Comparison of ENCODE assay signal across 8 cellular contexts in the genomic region with DNA sequence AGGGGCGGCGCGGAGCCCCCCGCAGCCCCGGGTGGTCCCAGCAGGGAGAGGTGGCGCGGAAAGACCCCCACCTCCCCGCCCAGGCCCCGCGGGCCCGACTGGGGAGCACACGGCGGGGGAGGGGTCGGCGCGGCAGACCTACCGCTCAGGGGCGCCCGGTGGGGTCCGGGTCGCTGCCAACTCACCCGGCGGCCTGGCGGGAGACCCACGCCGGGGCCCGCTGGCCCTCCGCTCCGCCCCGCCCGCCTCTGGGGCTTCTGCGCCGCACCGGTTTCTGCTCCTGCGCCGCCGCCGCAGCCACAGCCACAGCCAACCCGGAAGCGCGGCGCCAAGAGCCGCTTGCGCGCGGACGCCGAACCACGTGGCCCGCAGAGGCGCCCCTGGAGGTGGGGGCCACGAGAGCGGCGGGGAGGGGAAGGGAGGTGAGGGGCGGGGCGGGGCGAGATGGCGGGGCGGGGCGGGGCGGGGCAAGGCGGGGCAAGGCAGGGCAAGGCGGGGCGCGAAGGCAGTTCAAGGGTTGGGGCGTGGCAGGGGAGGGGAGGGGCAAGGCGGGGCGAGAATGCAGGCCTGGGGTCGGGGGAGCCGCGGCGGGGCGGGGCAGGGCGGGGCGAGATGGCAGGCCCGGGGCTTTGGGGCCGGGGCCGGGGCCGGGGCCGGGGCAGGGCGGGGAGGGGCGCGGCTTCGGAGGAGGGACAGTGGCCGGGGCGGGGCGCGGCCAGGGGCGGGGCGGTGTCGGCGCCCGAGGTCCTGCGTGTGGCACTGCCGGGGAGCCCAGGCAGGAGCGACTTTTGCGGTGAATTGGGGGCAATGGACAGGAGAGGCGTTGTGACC. TPM values are rescaled to one million over a fixed set of nuclear protein-coding genes. Genes with fewer than 3 reads are reported as not detected.
A peak's percentile ranks its signal among the peaks of the same experiment; 100 is the strongest.
DNase-seq lines count a peak whose midpoint lies in the region; ATAC-seq lines count a peak whose summit lies in the region.

A gene (minus strand): TSS at position 307 of the 831 bp plus-strand sequence. CDS start 1,193 bp downstream, outside the sequence.

- H3K27me3 Mint-ChIP-seq in activated T-helper 1 cell treated with anti-CD3 and anti-CD28 coated beads, Interleukin-12 subunit alpha, Interleukin-12 subunit beta, Interleukin-2, Interleukin-4 antibody, amounts not matched to agents 30 ng/mL and 10 ng/mL and 1 ng/mL, durations not matched to agents 14 hours and 24 hours and 36 hours (ENCODE audit: insufficient read depth) = peaks cover 1% of the 10 kb centered on the region
- no peaks in the 10 kb centered on the region for H3K27me3 Mint-ChIP-seq in naive thymus-derived CD8-positive, alpha-beta T cell
- H3K27me3 Mint-ChIP-seq in stimulated activated memory B cell treated with anti-CD40 and anti-IgM and Interleukin-4, amounts not matched to agents 10 μg/mL and 1 μg/mL and 100 μg/mL, for 72 hours = no peaks in the 10 kb centered on the region

- peak within 1 kb of the TSS; percentile 92 for H3K27ac Mint-ChIP-seq in activated T-helper 1 cell treated with anti-CD3 and anti-CD28 coated beads, Interleukin-12 subunit alpha, Interleukin-12 subunit beta, Interleukin-2, Interleukin-4 antibody, amounts not matched to agents 30 ng/mL and 10 ng/mL and 1 ng/mL, durations not matched to agents 14 hours and 24 hours and 36 hours
- H3K27ac Mint-ChIP-seq in naive thymus-derived CD8-positive, alpha-beta T cell = peak within 1 kb of the TSS; percentile 88 to 95 (median 93)
- peak within 1 kb of the TSS; percentile 90 for H3K27ac Mint-ChIP-seq in stimulated activated memory B cell treated with anti-CD40 and anti-IgM and Interleukin-4, amounts not matched to agents 10 μg/mL and 1 μg/mL and 100 μg/mL, for 72 hours

- peak within 1 kb of the TSS; percentile 90 for H3K9ac ChIP-seq in GM23248
- H3K9ac ChIP-seq in Karpas-422 (ENCODE audit: low read length) = peak within 1 kb of the TSS; percentile 94

- H3F3A ChIP-seq in GM23248 (ENCODE audit: insufficient read depth) = peaks cover 8% of the 10 kb centered on the region

- H3K27ac ChIP-seq in GM23248 (peak within 1 kb of the TSS; percentile 43), Karpas-422 (ENCODE audit: low read length) (peak within 1 kb of the TSS; percentile 49)

- peaks cover 47% of the 10 kb centered on the region for H3K4me1 Mint-ChIP-seq in activated T-helper 1 cell treated with anti-CD3 and anti-CD28 coated beads, Interleukin-12 subunit alpha, Interleukin-12 subunit beta, Interleukin-2, Interleukin-4 antibody, amounts not matched to agents 30 ng/mL and 10 ng/mL and 1 ng/mL, durations not matched to agents 14 hours and 24 hours and 36 hours (ENCODE audit: low read depth)
- H3K4me1 Mint-ChIP-seq in naive thymus-derived CD8-positive, alpha-beta T cell = peaks cover 34 to 56% (median 51%) of the 10 kb centered on the region in 4 donors
- peaks cover 62% of the 10 kb centered on the region for H3K4me1 Mint-ChIP-seq in stimulated activated memory B cell treated with anti-CD40 and anti-IgM and Interleukin-4, amounts not matched to agents 10 μg/mL and 1 μg/mL and 100 μg/mL, for 72 hours

- in situ Hi-C loops in GM23248 (cut with MboI) = no loop called here

- H3K4me2 ChIP-seq in GM23248 (ENCODE audit: unreplicated experiment) = peak within 1 kb of the TSS; percentile 75
- peak within 1 kb of the TSS; percentile 93 for H3K4me2 ChIP-seq in Karpas-422 (ENCODE audit: low read depth, low read length, poor library complexity, severe bottlenecking)

- H3K4me1 ChIP-seq in GM23248 (ENCODE audit: insufficient read depth) = peaks cover 33% of the 10 kb centered on the region
- H3K4me1 ChIP-seq in Karpas-422 (ENCODE audit: low read length) = peaks cover 45% of the 10 kb centered on the region

- H3K9me2 ChIP-seq in GM23248 (ENCODE audit: insufficient read depth) = peaks cover 3% of the 10 kb centered on the region; the same call in 1 of the 2 replicates
- no peaks in the 10 kb centered on the region for H3K9me2 ChIP-seq in Karpas-422 (replicated peaks; ENCODE audit: insufficient read depth, low read length)

- no peaks in the 10 kb centered on the region for H3K9me3 Mint-ChIP-seq in activated T-helper 1 cell treated with anti-CD3 and anti-CD28 coated beads, Interleukin-12 subunit alpha, Interleukin-12 subunit beta, Interleukin-2, Interleukin-4 antibody, amounts not matched to agents 30 ng/mL and 10 ng/mL and 1 ng/mL, durations not matched to agents 14 hours and 24 hours and 36 hours
- no peaks in the 10 kb centered on the region for H3K9me3 Mint-ChIP-seq in naive thymus-derived CD8-positive, alpha-beta T cell
- H3K9me3 Mint-ChIP-seq in stimulated activated memory B cell treated with anti-CD40 and anti-IgM and Interleukin-4, amounts not matched to agents 10 μg/mL and 1 μg/mL and 100 μg/mL, for 72 hours = no peaks in the 10 kb centered on the region

- H3K36me3 Mint-ChIP-seq in activated T-helper 1 cell treated with anti-CD3 and anti-CD28 coated beads, Interleukin-12 subunit alpha, Interleukin-12 subunit beta, Interleukin-2, Interleukin-4 antibody, amounts not matched to agents 30 ng/mL and 10 ng/mL and 1 ng/mL, durations not matched to agents 14 hours and 24 hours and 36 hours (ENCODE audit: low read depth) = peaks cover 33% of the 10 kb centered on the region
- peaks cover 14 to 36% (median 25%) of the 10 kb centered on the region in 3 donors for H3K36me3 Mint-ChIP-seq in naive thymus-derived CD8-positive, alpha-beta T cell
- peaks cover 26% of the 10 kb centered on the region for H3K36me3 Mint-ChIP-seq in stimulated activated memory B cell treated with anti-CD40 and anti-IgM and Interleukin-4, amounts not matched to agents 10 μg/mL and 1 μg/mL and 100 μg/mL, for 72 hours

- H3K27me3 ChIP-seq in GM23248 (replicated peaks; ENCODE audit: insufficient read depth) = no peaks in the 10 kb centered on the region
- H3K27me3 ChIP-seq in Karpas-422 (ENCODE audit: low read length) = no peaks in the 10 kb centered on the region

- H3K9me3 ChIP-seq in GM23248 (ENCODE audit: low read depth) (no peaks in the 10 kb centered on the region), Karpas-422 (ENCODE audit: low read length) (no peaks in the 10 kb centered on the region)

- H3K79me2 ChIP-seq in GM23248 (ENCODE audit: insufficient read depth) = peaks cover 41% of the 10 kb centered on the region
- peaks cover 46% of the 10 kb centered on the region for H3K79me2 ChIP-seq in Karpas-422 (ENCODE audit: low read length)

- H3K4me3 ChIP-seq in GM23248 (peak within 1 kb of the TSS; percentile 86), Karpas-422 (ENCODE audit: low read length) (peak within 1 kb of the TSS; percentile 88)

- POLR2A ChIA-PET in naive thymus-derived CD8-positive, alpha-beta T cell (lab: Charles Lee) = interaction anchor here (0.7 to 6.9 kb wide), 12 partner anchors 8 to 208 kb away, joined by 3 to 80 read pairs (median 4); a partner anchor contains a TSS

- H2AFZ ChIP-seq in GM23248 = peak within 1 kb of the TSS; percentile 84
- H2AFZ ChIP-seq in Karpas-422 (ENCODE audit: low read length) = peak within 1 kb of the TSS; percentile 82

- peak; percentile 91 for DNase-seq in EH (ENCODE audit: low read depth)
- DNase-seq in GM23248 = peak; percentile 97
- DNase-seq in Karpas-422 = peak; percentile 97
- peak; percentile 91 for DNase-seq in RPMI8226
- peak; percentile 87 for DNase-seq in activated T-helper 1 cell treated with anti-CD3 and anti-CD28 coated beads, Interleukin-12 subunit alpha, Interleukin-12 subunit beta, Interleukin-2, Interleukin-4 antibody, amounts not matched to agents 30 ng/mL and 10 ng/mL and 1 ng/mL, durations not matched to agents 14 hours and 24 hours and 36 hours (ENCODE audit: low spot score)
- peak; percentile 90 for DNase-seq in fibroblast of gingiva (ENCODE audit: low read depth)
- peak; percentile 79 to 94 (median 88) for DNase-seq in naive thymus-derived CD8-positive, alpha-beta T cell

- H3K36me3 ChIP-seq in GM23248 (ENCODE audit: low read depth) = peaks cover 10% of the 10 kb centered on the region; the same call in 1 of the 2 replicates
- H3K36me3 ChIP-seq in Karpas-422 (ENCODE audit: insufficient read depth, low read length) = peaks cover 12% of the 10 kb centered on the region; the same call in 1 of the 2 replicates

- H4K20me1 ChIP-seq in GM23248 (ENCODE audit: insufficient read depth) = no peaks in the 10 kb centered on the region
- peaks cover 3% of the 10 kb centered on the region; the same call in 1 of the 2 replicates for H4K20me1 ChIP-seq in Karpas-422 (ENCODE audit: insufficient read depth, low read depth, low read length)

- ATAC-seq in naive thymus-derived CD8-positive, alpha-beta T cell = peak; percentile 86 to 87
- peak; percentile 95 for ATAC-seq in stimulated activated memory B cell treated with anti-CD40 and anti-IgM and Interleukin-4, amounts not matched to agents 10 μg/mL and 1 μg/mL and 100 μg/mL, for 72 hours

- intact Hi-C loops in activated T-helper 1 cell treated with anti-CD3 and anti-CD28 coated beads, Interleukin-12 subunit alpha, Interleukin-12 subunit beta, Interleukin-2, Interleukin-4 antibody, amounts not matched to agents 30 ng/mL and 10 ng/mL and 1 ng/mL, durations not matched to agents 14 hours and 24 hours and 36 hours (cut with micrococcal nuclease) = loop anchor here (1.0 to 5.0 kb wide), 12 partner anchors 28 to 1661 kb away; a partner anchor contains a TSS

- WGBS in GM23248 (ENCODE audit: low coverage in 1 of 2, low lambda C conversion rate in 2 of 2, missing lambda C conversion rate in 2 of 2), 2 experiments = 1 to 2% methylated on average over 20 to 51 of the region's 98 CpGs

- H3K4me3 Mint-ChIP-seq in activated T-helper 1 cell treated with anti-CD3 and anti-CD28 coated beads, Interleukin-12 subunit alpha, Interleukin-12 subunit beta, Interleukin-2, Interleukin-4 antibody, amounts not matched to agents 30 ng/mL and 10 ng/mL and 1 ng/mL, durations not matched to agents 14 hours and 24 hours and 36 hours = peak within 1 kb of the TSS; percentile 98
- peak within 1 kb of the TSS; percentile 82 to 98 (median 94) for H3K4me3 Mint-ChIP-seq in naive thymus-derived CD8-positive, alpha-beta T cell
- peak within 1 kb of the TSS; percentile 99 for H3K4me3 Mint-ChIP-seq in stimulated activated memory B cell treated with anti-CD40 and anti-IgM and Interleukin-4, amounts not matched to agents 10 μg/mL and 1 μg/mL and 100 μg/mL, for 72 hours

RNA-seq across cellular contexts. Expression of the gene that starts here (rescaled TPM):
- 6.8 and 7.6 TPM in 2 replicates for total RNA-seq in GM23248 (2014; rRNA removed; shearing (Covaris generic))
- polyA plus RNA-seq in GM23248 (2016; fragmentation: Nextera tagmentation; extraction: Ambion mirVana) = 3.3 and 4.0 TPM in 2 replicates
- total RNA-seq in Karpas-422 (2014; rRNA removed; shearing (Covaris generic); ENCODE audit: low replicate concordance) = 10.4 and 18.5 TPM in 2 replicates
- total RNA-seq in activated T-helper 1 cell treated with anti-CD3 and anti-CD28 coated beads, Interleukin-12 subunit alpha, Interleukin-12 subunit beta, Interleukin-2, Interleukin-4 antibody, amounts not matched to agents 30 ng/mL and 10 ng/mL and 1 ng/mL, durations not matched to agents 14 hours and 24 hours and 36 hours = 19.5 and 20.8 TPM in 2 replicates
- total RNA-seq in naive thymus-derived CD8-positive, alpha-beta T cell = 10 to 100 TPM; 21.1 to 24.7 TPM
- polyA plus RNA-seq in naive thymus-derived CD8-positive, alpha-beta T cell = 1 to 10 TPM; 6.6 to 8.8 (median 8.2) TPM

Comparison
In these comparisons a context has a peak if more than half of its experiments do, and no peak if none do; other contexts are left out.
1. Peak in every context shown above with its lines: DNase-seq, ATAC-seq, H3K4me3 ChIP-seq and H3K27ac ChIP-seq.